Comparison of ENCODE assay signal across 6 cellular contexts in genomic region chr4:115674485-115674884, GRCh38.
"Had no signal": no experiment of that assay in that cellular context is flagged by ENCODE, and none has a peak within 500 bp of the region (broad histone marks: within the 10 kb centered on the region; RNA-seq: fewer than 3 reads in every experiment).

No MANE protein-coding gene starts in this region.

- H2AFZ ChIP-seq: GM23338 had no signal

- DNase-seq: H9, HCEC 1CT, IMR-90, KG1 had no signal

- H3K4me3 ChIP-seq: GM23338, K562 had no signal

- H3K4me2 ChIP-seq: GM23338 had no signal

- ATAC-seq: GM23338, K562 had no signal
